In the genomic region with DNA sequence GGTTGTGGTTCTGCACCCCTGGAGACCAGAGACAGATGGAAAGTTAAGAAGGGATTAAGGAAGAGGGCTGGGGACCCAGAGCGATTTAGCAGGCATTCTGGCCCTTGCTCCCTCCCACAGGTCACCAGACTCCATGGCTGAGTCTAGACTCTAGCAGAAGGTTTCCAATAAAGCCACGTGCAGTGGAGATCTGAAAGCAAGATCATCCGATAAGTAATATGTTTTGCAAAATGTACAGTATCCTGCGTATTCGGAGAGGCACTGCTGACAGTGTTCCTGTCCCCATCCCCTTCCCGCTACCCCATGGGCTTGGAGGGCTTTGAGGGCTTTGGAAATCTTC, we compare ENCODE assay signal across 8 cellular contexts. TPM values are rescaled to one million over a fixed set of nuclear protein-coding genes. Genes with fewer than 3 reads are reported as not detected.
DNase-seq lines count a peak whose midpoint lies in the region; ATAC-seq and TF ChIP-seq lines count a peak whose summit lies in the region.

No MANE protein-coding gene starts in this region.

- WGBS in ectodermal cell, 2 experiments, result 36 to 38% methylated on average over 3 to 6 of the region's 6 CpGs

- no peak overlapping the region for H2AFZ ChIP-seq in Loucy (ENCODE audit: low read length)

- no peaks in the 10 kb centered on the region for H3K9me3 Mint-ChIP-seq in CD8-positive, alpha-beta T cell
- H3K9me3 Mint-ChIP-seq in nephron, result no peaks in the 10 kb centered on the region

- peak overlapping the region; percentile 93 for H3K4me3 Mint-ChIP-seq in CD8-positive, alpha-beta T cell
- peak overlapping the region; percentile 83 to 87 (median 87) for H3K4me3 Mint-ChIP-seq in nephron

- no peaks in the 10 kb centered on the region for H3K9me3 ChIP-seq in CD8-positive, alpha-beta T cell (ENCODE audit: low read length)
- H3K9me3 ChIP-seq in Loucy (ENCODE audit: insufficient read depth, low read depth, low read length), result no peaks in the 10 kb centered on the region
- H3K9me3 ChIP-seq in ectodermal cell (ENCODE audit: control insufficient read depth, low read length), result no peaks in the 10 kb centered on the region

- peaks cover 33% of the 10 kb centered on the region for H3K4me1 ChIP-seq in CD8-positive, alpha-beta T cell (ENCODE audit: insufficient read depth, low read length)
- H3K4me1 ChIP-seq in Loucy (ENCODE audit: insufficient read depth, low read length, poor library complexity, severe bottlenecking) (peaks cover 11% of the 10 kb centered on the region), ectodermal cell (ENCODE audit: control insufficient read depth, insufficient read depth, low read length) (no peaks in the 10 kb centered on the region)

- H3F3A ChIP-seq in Loucy (ENCODE audit: low read depth), result peaks cover 6% of the 10 kb centered on the region; the same call in 1 of the 2 replicates

- CTCF ChIA-PET in CD8-positive, alpha-beta T cell (lab: Charles Lee), result interaction anchor here (1.0 to 2.2 kb wide), 6 partner anchors 9 to 83 kb away, joined by 3 to 14 read pairs (median 5); no protein-coding TSS in a partner anchor
- CTCF ChIA-PET in HEK293T (lab: Yijun Ruan, JAX), result interaction anchor here (1.0 kb wide), 1 partner anchor 9 kb away, joined by 3 read pairs; no protein-coding TSS in a partner anchor

- peaks cover 50% of the 10 kb centered on the region for H3K4me1 Mint-ChIP-seq in CD8-positive, alpha-beta T cell (ENCODE audit: low read depth)
- H3K4me1 Mint-ChIP-seq in nephron, result peaks cover 21% of the 10 kb centered on the region

- H4K20me1 ChIP-seq in Loucy (ENCODE audit: insufficient read depth, low read length, poor library complexity, severe bottlenecking), result no peaks in the 10 kb centered on the region

- peak overlapping the region; percentile 73 for H3K27ac Mint-ChIP-seq in CD8-positive, alpha-beta T cell
- H3K27ac Mint-ChIP-seq in nephron, result peak overlapping the region in 1 of 3 experiments; percentile 29

- no peak for TF ChIP-seq CTCF in CD8-positive, alpha-beta T cell (IDR thresholded peaks at IDR 0.05)
- no peak for TF ChIP-seq CTCF in Loucy (conservative IDR thresholded peaks at IDR 0.05; ENCODE audit: low read length)
- no peak for TF ChIP-seq CTCF in nephron (IDR thresholded peaks at IDR 0.05; ENCODE audit: unreplicated experiment in 3 of 3)

- no peak overlapping the region for H3K9ac ChIP-seq in Loucy (ENCODE audit: low read depth, low read length, poor library complexity, severe bottlenecking)

- no peaks in the 10 kb centered on the region for H3K9me2 ChIP-seq in Loucy (replicated peaks; ENCODE audit: low read depth, low read length)

- ATAC-seq in CD8-positive, alpha-beta T cell, result peak; percentile 3

- peaks cover 15% of the 10 kb centered on the region for H3K36me3 Mint-ChIP-seq in CD8-positive, alpha-beta T cell
- H3K36me3 Mint-ChIP-seq in nephron (ENCODE audit: low read depth), result no peaks in the 10 kb centered on the region

- H3K27me3 Mint-ChIP-seq in CD8-positive, alpha-beta T cell (ENCODE audit: low read depth), result no peaks in the 10 kb centered on the region
- peaks cover 17% of the 10 kb centered on the region for H3K27me3 Mint-ChIP-seq in nephron (ENCODE audit: low read depth)

- no peaks in the 10 kb centered on the region for H3K27me3 ChIP-seq in CD8-positive, alpha-beta T cell (ENCODE audit: insufficient read depth, low read length)
- H3K27me3 ChIP-seq in Loucy (ENCODE audit: insufficient read depth, low read length, poor library complexity, severe bottlenecking) (peaks cover 17% of the 10 kb centered on the region), ectodermal cell (ENCODE audit: control insufficient read depth, insufficient read depth, low read length, poor library complexity, severe bottlenecking) (peaks cover 30% of the 10 kb centered on the region)

- no peaks in the 10 kb centered on the region for H3K36me3 ChIP-seq in CD8-positive, alpha-beta T cell (ENCODE audit: insufficient read depth, low read length)
- H3K36me3 ChIP-seq in Loucy (ENCODE audit: insufficient read depth, low read length), result no peaks in the 10 kb centered on the region
- H3K36me3 ChIP-seq in ectodermal cell (ENCODE audit: control insufficient read depth, insufficient read depth, low read length), result no peaks in the 10 kb centered on the region

- peak overlapping the region; percentile 66 for H3K4me2 ChIP-seq in Loucy (ENCODE audit: low read depth, low read length, poor library complexity, severe bottlenecking)

- H3K27ac ChIP-seq in CD8-positive, alpha-beta T cell (ENCODE audit: low read depth, low read length), result peak overlapping the region; percentile 59
- no peak overlapping the region for H3K27ac ChIP-seq in ectodermal cell (ENCODE audit: insufficient read depth, low read depth, low read length, poor library complexity, severe bottlenecking)

- no peaks in the 10 kb centered on the region for H3K79me2 ChIP-seq in Loucy (ENCODE audit: insufficient read depth, low read length)

- POLR2A ChIA-PET in CD8-positive, alpha-beta T cell (lab: Charles Lee), result interaction anchor here (0.5 to 1.8 kb wide), 8 partner anchors 9 to 161 kb away, joined by 3 to 19 read pairs (median 4); no protein-coding TSS in a partner anchor
- POLR2A ChIA-PET in HEK293T (lab: Yijun Ruan, JAX), result interaction anchor here (1.0 kb wide), 1 partner anchor 9 kb away, joined by 7 read pairs; no protein-coding TSS in a partner anchor

- intact Hi-C loops in CD8-positive, alpha-beta T cell (cut with DNase I, micrococcal nuclease), result loop anchor here in 1 of 2 experiments (5.0 to 10.0 kb wide), 2 partner anchors 124 to 1023 kb away; a partner anchor contains a TSS

- H3K4me3 ChIP-seq in CD8-positive, alpha-beta T cell (ENCODE audit: low read depth, low read length), result peak overlapping the region; percentile 67
- peak overlapping the region; percentile 63 for H3K4me3 ChIP-seq in Loucy (ENCODE audit: low read length, poor library complexity, severe bottlenecking)
- peak overlapping the region; percentile 57 for H3K4me3 ChIP-seq in ectodermal cell (ENCODE audit: insufficient read depth, low read depth, low read length)

- DNase-seq in CD8-positive, alpha-beta T cell, result peak in 1 of 7 experiments; percentile 18
- DNase-seq in COLO668 (lab: John Stamatoyannopoulos, UW; ENCODE audit: unreplicated experiment) (no peak), ecto neural progenitor cell (ENCODE audit: low spot score) (no peak), HEK293T (ENCODE audit: extremely low spot score) (no peak)
- no peak for DNase-seq in activated CD4-positive, alpha-beta T cell treated with anti-CD3 and anti-CD28 coated beads, Interleukin-2, amount 50 U/mL, for 4 hours

TF ChIP-seq in HEK293T, 16 proteins besides CTCF, POLR2A, EP300 and RAD21:
- TF ChIP-seq ELF4 (IDR thresholded peaks at IDR 0.05), result no peak
- TF ChIP-seq NFRKB (IDR thresholded peaks at IDR 0.05), result no peak
- TF ChIP-seq HDGF (IDR thresholded peaks at IDR 0.05; ENCODE audit: borderline replicate concordance), result no peak
- TF ChIP-seq FOXM1 (IDR thresholded peaks at IDR 0.05; ENCODE audit: borderline replicate concordance), result no peak
- TF ChIP-seq TARDBP (IDR thresholded peaks at IDR 0.05), result no peak
- TF ChIP-seq, protein P1, sequence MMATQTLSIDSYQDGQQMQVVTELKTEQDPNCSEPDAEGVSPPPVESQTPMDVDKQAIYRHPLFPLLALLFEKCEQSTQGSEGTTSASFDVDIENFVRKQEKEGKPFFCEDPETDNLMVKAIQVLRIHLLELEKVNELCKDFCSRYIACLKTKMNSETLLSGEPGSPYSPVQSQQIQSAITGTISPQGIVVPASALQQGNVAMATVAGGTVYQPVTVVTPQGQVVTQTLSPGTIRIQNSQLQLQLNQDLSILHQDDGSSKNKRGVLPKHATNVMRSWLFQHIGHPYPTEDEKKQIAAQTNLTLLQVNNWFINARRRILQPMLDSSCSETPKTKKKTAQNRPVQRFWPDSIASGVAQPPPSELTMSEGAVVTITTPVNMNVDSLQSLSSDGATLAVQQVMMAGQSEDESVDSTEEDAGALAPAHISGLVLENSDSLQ (IDR thresholded peaks at IDR 0.05), result no peak
- no peak for TF ChIP-seq BHLHE40 (IDR thresholded peaks at IDR 0.05; ENCODE audit: borderline replicate concordance)
- no peak for TF ChIP-seq SP1 (IDR thresholded peaks at IDR 0.05)
- TF ChIP-seq FOXK2 (IDR thresholded peaks at IDR 0.05), result no peak
- TF ChIP-seq FOXA1 (IDR thresholded peaks at IDR 0.05), result no peak
- TF ChIP-seq SUZ12 (IDR thresholded peaks at IDR 0.05), result no peak
- no peak for TF ChIP-seq ZNF384 (IDR thresholded peaks at IDR 0.05)
- no peak for TF ChIP-seq ARNT (IDR thresholded peaks at IDR 0.05)
- TF ChIP-seq L3MBTL2 (conservative IDR thresholded peaks at IDR 0.05), result no peak
- TF ChIP-seq LEF1 (IDR thresholded peaks at IDR 0.05; ENCODE audit: borderline replicate concordance), result no peak
- no peak for TF ChIP-seq CTBP1 (IDR thresholded peaks at IDR 0.05; ENCODE audit: borderline replicate concordance)

RNA-seq across cellular contexts. Expression of a gene that starts 0.5 kb away (rescaled TPM):
- total RNA-seq in CD8-positive, alpha-beta T cell, result 10 to 100 TPM; 32.1 to 34.4 TPM
- 0.19 TPM for polyA plus RNA-seq in ectodermal cell (2013, experiment 1 of 4)
- polyA plus RNA-seq in ectodermal cell (2013, experiment 2 of 4), result 0.30 TPM
- 0.27 TPM for polyA plus RNA-seq in ectodermal cell (2013, experiment 3 of 4)
- polyA plus RNA-seq in ectodermal cell (2013, experiment 4 of 4), result 0.32 TPM
